ENCODE assay signal across 36 cellular contexts in genomic region chr1:162014202-162014601, GRCh38. TPM values are rescaled to one million over a fixed set of nuclear protein-coding genes. Genes with fewer than 3 reads are reported as not detected.
"Had no signal": no experiment of that assay in that cellular context is flagged by ENCODE, and none has a peak within 500 bp of the region (broad histone marks: within the 10 kb centered on the region; RNA-seq: fewer than 3 reads in every experiment).

No MANE protein-coding gene starts in this region.

- H3K27me3 ChIP-seq: ascending aorta, breast epithelium, cardiac muscle cell, colonic mucosa, dorsolateral prefrontal cortex, esophagus muscularis mucosa, heart right ventricle, hepatocyte had no signal

- H3K27ac Mint-ChIP-seq: activated CD4-positive, alpha-beta memory T cell treated with anti-CD3 and anti-CD28 coated beads for 36 hours; activated CD4-positive, alpha-beta T cell treated with anti-CD3 and anti-CD28 coated beads for 36 hours; activated CD4-positive, alpha-beta T cell treated with anti-CD3 and anti-CD28 coated beads, Interleukin-2, amount 10 ng/mL, durations not matched to agents 24 days and 14 days; activated CD8-positive, alpha-beta memory T cell treated with anti-CD3 and anti-CD28 coated beads, Interleukin-2, amount 10 ng/mL, durations not matched to agents 7 days and 5 days; activated CD8-positive, alpha-beta T cell treated with anti-CD3 and anti-CD28 coated beads, Interleukin-2, amount 10 ng/mL, durations not matched to agents 7 days and 5 days; activated naive CD4-positive, alpha-beta T cell treated with anti-CD3 and anti-CD28 coated beads, Interleukin-2, amount 10 ng/mL, durations not matched to agents 7 days and 5 days; activated naive CD4-positive, alpha-beta T cell treated with anti-CD3 and anti-CD28 coated beads, Interleukin-2, amount 50 U/mL, for 72 hours; activated T-cell treated with anti-CD3 and anti-CD28 coated beads, Interleukin-2, amount 50 U/mL, for 72 hours; brain; effector memory CD8-positive, alpha-beta T cell; T-helper 17 cell; T-helper 2 cell treated with Interferon-gamma antibody and Interleukin-4, amounts not matched to agents 5 μg/mL and 100 μg/mL, for 36 hours had no signal

- H3K9me3 Mint-ChIP-seq: activated naive CD4-positive, alpha-beta T cell treated with anti-CD3 and anti-CD28 coated beads, Interleukin-2, amount 50 U/mL, for 72 hours had no signal

- H3K4me3 Mint-ChIP-seq: activated CD4-positive, alpha-beta memory T cell treated with anti-CD3 and anti-CD28 coated beads for 36 hours; activated CD4-positive, alpha-beta T cell treated with anti-CD3 and anti-CD28 coated beads for 36 hours; activated CD4-positive, alpha-beta T cell treated with anti-CD3 and anti-CD28 coated beads, Interleukin-2, amount 10 ng/mL, durations not matched to agents 24 days and 14 days; activated CD8-positive, alpha-beta memory T cell treated with anti-CD3 and anti-CD28 coated beads, Interleukin-2, amount 10 ng/mL, durations not matched to agents 7 days and 5 days; activated CD8-positive, alpha-beta T cell treated with anti-CD3 and anti-CD28 coated beads, Interleukin-2, amount 10 ng/mL, durations not matched to agents 7 days and 5 days; activated naive CD4-positive, alpha-beta T cell treated with anti-CD3 and anti-CD28 coated beads, Interleukin-2, amount 10 ng/mL, durations not matched to agents 7 days and 5 days; activated naive CD8-positive, alpha-beta T cell treated with anti-CD3 and anti-CD28 coated beads, Interleukin-2, amount 10 ng/mL, durations not matched to agents 7 days and 5 days; activated T-cell treated with anti-CD3 and anti-CD28 coated beads, Interleukin-2, amount 50 U/mL, for 72 hours; brain; effector memory CD8-positive, alpha-beta T cell; T-helper 17 cell; T-helper 2 cell treated with Interferon-gamma antibody and Interleukin-4, amounts not matched to agents 5 μg/mL and 100 μg/mL, for 36 hours had no signal

- H3K4me1 Mint-ChIP-seq: activated CD4-positive, alpha-beta T cell treated with anti-CD3 and anti-CD28 coated beads for 36 hours; activated CD4-positive, alpha-beta T cell treated with anti-CD3 and anti-CD28 coated beads, Interleukin-2, amount 10 ng/mL, durations not matched to agents 24 days and 14 days; activated CD8-positive, alpha-beta memory T cell treated with anti-CD3 and anti-CD28 coated beads, Interleukin-2, amount 10 ng/mL, durations not matched to agents 7 days and 5 days; activated naive CD4-positive, alpha-beta T cell treated with anti-CD3 and anti-CD28 coated beads, Interleukin-2, amount 10 ng/mL, durations not matched to agents 7 days and 5 days; activated naive CD8-positive, alpha-beta T cell treated with anti-CD3 and anti-CD28 coated beads, Interleukin-2, amount 10 ng/mL, durations not matched to agents 7 days and 5 days had no signal

- ATAC-seq: activated CD4-positive, alpha-beta T cell treated with anti-CD3 and anti-CD28 coated beads for 36 hours; activated CD8-positive, alpha-beta memory T cell treated with anti-CD3 and anti-CD28 coated beads, Interleukin-2, amount 10 ng/mL, durations not matched to agents 7 days and 5 days; activated CD8-positive, alpha-beta T cell treated with anti-CD3 and anti-CD28 coated beads, Interleukin-2, amount 10 ng/mL, durations not matched to agents 7 days and 5 days; activated naive CD4-positive, alpha-beta T cell treated with anti-CD3 and anti-CD28 coated beads, Interleukin-2, amount 50 U/mL, for 72 hours; activated T-cell treated with anti-CD3 and anti-CD28 coated beads, Interleukin-2, amount 50 U/mL, for 72 hours; effector memory CD8-positive, alpha-beta T cell; foreskin keratinocyte; gastrocnemius medialis; heart right ventricle; T-helper 17 cell had no signal

- H3K27ac ChIP-seq: ascending aorta, breast epithelium, cardiac muscle cell, colonic mucosa, dorsolateral prefrontal cortex, esophagus muscularis mucosa, foreskin keratinocyte, gastrocnemius medialis, heart right ventricle, hepatocyte, WERI-Rb-1 had no signal

- H3K79me2 ChIP-seq: hepatocyte had no signal

- H3K9me3 ChIP-seq: ascending aorta, colonic mucosa, esophagus muscularis mucosa had no signal

- H3K27me3 Mint-ChIP-seq: activated CD4-positive, alpha-beta T cell treated with anti-CD3 and anti-CD28 coated beads for 36 hours; activated CD4-positive, alpha-beta T cell treated with anti-CD3 and anti-CD28 coated beads, Interleukin-2, amount 10 ng/mL, durations not matched to agents 24 days and 14 days; activated naive CD4-positive, alpha-beta T cell treated with anti-CD3 and anti-CD28 coated beads, Interleukin-2, amount 10 ng/mL, durations not matched to agents 7 days and 5 days; activated naive CD8-positive, alpha-beta T cell treated with anti-CD3 and anti-CD28 coated beads, Interleukin-2, amount 10 ng/mL, durations not matched to agents 7 days and 5 days had no signal

- H3K4me2 ChIP-seq: hepatocyte had no signal

- H3K4me1 ChIP-seq: breast epithelium, colonic mucosa, foreskin keratinocyte had no signal

- DNase-seq: activated CD4-positive, alpha-beta memory T cell treated with anti-CD3 and anti-CD28 coated beads for 36 hours; activated CD4-positive, alpha-beta T cell treated with anti-CD3 and anti-CD28 coated beads for 36 hours; activated CD4-positive, alpha-beta T cell treated with anti-CD3 and anti-CD28 coated beads, Interleukin-2, amount 10 ng/mL, durations not matched to agents 24 days and 14 days; activated CD4-positive, CD25-positive, alpha-beta regulatory T cell; activated CD4-positive, CD25-positive, alpha-beta regulatory T cell treated with anti-CD3 and anti-CD28 coated beads, Interleukin-2, amount 50 U/mL, for 72 hours; activated CD8-positive, alpha-beta memory T cell treated with anti-CD3 and anti-CD28 coated beads, Interleukin-2, amount 10 ng/mL, durations not matched to agents 7 days and 5 days; activated CD8-positive, alpha-beta memory T cell treated with anti-CD3 and anti-CD28 coated beads, Interleukin-2, amount 50 U/mL, for 4 hours; activated CD8-positive, alpha-beta T cell treated with anti-CD3 and anti-CD28 coated beads, Interleukin-2, amount 10 ng/mL, durations not matched to agents 7 days and 5 days; activated gamma-delta T cell; activated naive CD4-positive, alpha-beta T cell; activated naive CD4-positive, alpha-beta T cell treated with anti-CD3 and anti-CD28 coated beads, Interleukin-2, amount 10 ng/mL, durations not matched to agents 7 days and 5 days; activated naive CD8-positive, alpha-beta T cell treated with anti-CD3 and anti-CD28 coated beads, Interleukin-2, amount 10 ng/mL, durations not matched to agents 7 days and 5 days; activated T-cell treated with anti-CD3 and anti-CD28 coated beads, Interleukin-2, amount 50 U/mL, for 1 hour; activated T-cell treated with anti-CD3 and anti-CD28 coated beads, Interleukin-2, amount 50 U/mL, for 72 hours; central memory CD4-positive, alpha-beta T cell; cerebellar nuclear complex; colonic mucosa; dorsolateral prefrontal cortex; effector memory CD8-positive, alpha-beta T cell; erythroblast; foreskin keratinocyte; gastrocnemius medialis; glutamatergic neuron; heart right ventricle; T-helper 17 cell; T1000; WERI-Rb-1 had no signal

- H2AFZ ChIP-seq: hepatocyte had no signal

- H3K4me3 ChIP-seq: ascending aorta, breast epithelium, cardiac muscle cell, colonic mucosa, dorsolateral prefrontal cortex, esophagus muscularis mucosa, gastrocnemius medialis, heart right ventricle, hepatocyte had no signal

- H3K36me3 ChIP-seq: breast epithelium, cardiac muscle cell, colonic mucosa, gastrocnemius medialis, WERI-Rb-1 had no signal

- H3K36me3 Mint-ChIP-seq: activated CD4-positive, alpha-beta memory T cell treated with anti-CD3 and anti-CD28 coated beads for 36 hours; activated CD8-positive, alpha-beta memory T cell treated with anti-CD3 and anti-CD28 coated beads, Interleukin-2, amount 10 ng/mL, durations not matched to agents 7 days and 5 days; activated naive CD4-positive, alpha-beta T cell treated with anti-CD3 and anti-CD28 coated beads, Interleukin-2, amount 10 ng/mL, durations not matched to agents 7 days and 5 days; activated naive CD4-positive, alpha-beta T cell treated with anti-CD3 and anti-CD28 coated beads, Interleukin-2, amount 50 U/mL, for 72 hours; activated naive CD8-positive, alpha-beta T cell treated with anti-CD3 and anti-CD28 coated beads, Interleukin-2, amount 10 ng/mL, durations not matched to agents 7 days and 5 days had no signal

RNA-seq across cellular contexts. Expression of gene OLFML2B, which starts 9.5 kb away (rescaled TPM):
- total RNA-seq: activated CD4-positive, alpha-beta memory T cell treated with anti-CD3 and anti-CD28 coated beads for 36 hours; activated CD4-positive, alpha-beta T cell treated with anti-CD3 and anti-CD28 coated beads, Interleukin-2, amount 10 ng/mL, durations not matched to agents 24 days and 14 days; activated CD8-positive, alpha-beta memory T cell treated with anti-CD3 and anti-CD28 coated beads for 36 hours; activated CD8-positive, alpha-beta memory T cell treated with anti-CD3 and anti-CD28 coated beads, Interleukin-2, amount 10 ng/mL, durations not matched to agents 7 days and 5 days; activated CD8-positive, alpha-beta T cell treated with anti-CD3 and anti-CD28 coated beads, Interleukin-2, amount 10 ng/mL, durations not matched to agents 7 days and 5 days; activated T-cell treated with anti-CD3 and anti-CD28 coated beads, Interleukin-2, amount 50 U/mL, for 72 hours; T-helper 17 cell had no signal

RNA-seq across cellular contexts. Expression of gene NOS1AP, which starts 55.3 kb away (rescaled TPM):
- total RNA-seq: activated CD4-positive, alpha-beta T cell treated with anti-CD3 and anti-CD28 coated beads, Interleukin-2, amount 10 ng/mL, durations not matched to agents 24 days and 14 days; activated CD8-positive, alpha-beta memory T cell treated with anti-CD3 and anti-CD28 coated beads, Interleukin-2, amount 10 ng/mL, durations not matched to agents 7 days and 5 days; activated CD8-positive, alpha-beta T cell treated with anti-CD3 and anti-CD28 coated beads, Interleukin-2, amount 10 ng/mL, durations not matched to agents 7 days and 5 days; activated naive CD8-positive, alpha-beta T cell treated with anti-CD3 and anti-CD28 coated beads, Interleukin-2, amount 10 ng/mL, durations not matched to agents 7 days and 5 days; T-helper 17 cell had no signal
